1 cellular context compared by ENCODE assay signal in genomic region chr12:93848453-93849120, GRCh38.
TF ChIP-seq lines count a peak whose summit lies in the region.

No MANE protein-coding gene starts in this region.

TF ChIP-seq in K562, 482 proteins besides CTCF, POLR2A, EP300 and RAD21 (continued from another document):
- TF ChIP-seq ADNP (tag; IDR thresholded peaks at IDR 0.05) (0 out of 2 replicates have a peak, but pooled peaks have one; percentile 13), ZBTB5 (IDR thresholded peaks at IDR 0.05) (no peak), PHF20 (IDR thresholded peaks at IDR 0.05; ENCODE audit: partially characterized antibody) (no peak)
